Comparison of ENCODE assay signal across 8 cellular contexts in genomic region chr1:176206961-176207902, GRCh38. TPM values are rescaled to one million over a fixed set of nuclear protein-coding genes. Genes with fewer than 3 reads are reported as not detected.
DNase-seq lines count a peak whose midpoint lies in the region; FAIRE-seq and TF ChIP-seq lines count a peak whose summit lies in the region.

TSS of gene COP1 (minus strand) at chr1:176207286. CDS start at chr1:176206978, 308 bp downstream.

- POLR2A ChIA-PET in HEK293T (lab: Yijun Ruan, JAX) = interaction anchor here (0.7 to 1.1 kb wide), 11 partner anchors 10 to 319 kb away, joined by 3 to 8 read pairs (median 3); no protein-coding TSS in a partner anchor

- H3K27ac ChIP-seq in neutrophil (peak within 1 kb of the TSS; percentile 99), substantia nigra (ENCODE audit: low read depth, low read length, poor library complexity, severe bottlenecking) (peak within 1 kb of the TSS; percentile 68)

- no peaks in the 10 kb centered on the region for H3K27me3 ChIP-seq in neutrophil

- no peak for FAIRE-seq in frontal cortex (lab: Jason Lieb, UNC)

- peaks cover 74% of the 10 kb centered on the region in 2 experiments for H3K4me1 ChIP-seq in neutrophil (ENCODE audit: control insufficient read depth in 1 of 2, insufficient read depth in 1 of 2, low read depth in 1 of 2, low read length in 1 of 2)

- CTCF ChIA-PET in HEK293T (lab: Yijun Ruan, JAX) = no interaction called here

- peak within 1 kb of the TSS; percentile 93 to 95 for H3K4me3 ChIP-seq in neutrophil (ENCODE audit: low read depth in 1 of 2, low read length in 1 of 2)

- no peaks in the 10 kb centered on the region for H3K9me3 ChIP-seq in neutrophil

- TF ChIP-seq CTCF in neutrophil (IDR thresholded peaks at IDR 0.05) = peak; percentile 9

- in situ Hi-C loops in SK-MEL-5 (cut with HindIII; ENCODE audit: low pct_unique_long_range_greater_than_20kb, low sequenced_read_pairs) = no loop called here

- H3K36me3 ChIP-seq in neutrophil = no peaks in the 10 kb centered on the region

- DNase-seq in GM04503 (ENCODE audit: low read depth) = peak; percentile 72
- DNase-seq in HEK293T (ENCODE audit: extremely low spot score) = peak; percentile 97
- peak; percentile 95 for DNase-seq in MV-4-11 (lab: John Stamatoyannopoulos, UW)
- peak; percentile 95 for DNase-seq in SK-MEL-5 (ENCODE audit: low read depth, low spot score)
- peak; percentile 97 for DNase-seq in activated naive CD4-positive, alpha-beta T cell treated with Interleukin-2 at 50 U/mL for 16 hours
- peak; percentile 87 to 92 for DNase-seq in frontal cortex (ENCODE audit: low spot score in 2 of 2)
- DNase-seq in substantia nigra (lab: John Stamatoyannopoulos, UW) = peak; percentile 73 to 99 (median 94)

TF ChIP-seq in HEK293T, 16 proteins besides CTCF, POLR2A, EP300 and RAD21:
- TF ChIP-seq ZNF384 (IDR thresholded peaks at IDR 0.05) = peak; percentile 90
- TF ChIP-seq FOXK2 (IDR thresholded peaks at IDR 0.05) = no peak
- TF ChIP-seq FOXA1 (IDR thresholded peaks at IDR 0.05) = no peak
- TF ChIP-seq ELF4 (IDR thresholded peaks at IDR 0.05) = no peak
- TF ChIP-seq FOXM1 (IDR thresholded peaks at IDR 0.05; ENCODE audit: borderline replicate concordance) = 0 out of 2 replicates have a peak, but pooled peaks have one; percentile 26
- no peak for TF ChIP-seq CTBP1 (IDR thresholded peaks at IDR 0.05; ENCODE audit: borderline replicate concordance)
- TF ChIP-seq PKNOX1 (IDR thresholded peaks at IDR 0.05) = peak; percentile 58
- TF ChIP-seq LEF1 (IDR thresholded peaks at IDR 0.05; ENCODE audit: borderline replicate concordance) = 0 out of 2 replicates have a peak, but pooled peaks have one; percentile 32
- TF ChIP-seq SUZ12 (IDR thresholded peaks at IDR 0.05) = no peak
TF ChIP-seq in HEK293T: peak in this region for 4.

RNA-seq across cellular contexts. Expression of gene COP1, which starts in this region (rescaled TPM):
- 20.7 and 28.0 TPM in 2 replicates for total RNA-seq in SK-MEL-5 (2014; rRNA removed; shearing (Covaris generic))
- 19.1 and 23.7 TPM in 2 replicates for polyA plus RNA-seq in SK-MEL-5 (2015; cell fraction: cytosol; rRNA removed)
- 18.6 and 28.5 TPM in 2 replicates for polyA plus RNA-seq in SK-MEL-5 (2015; cell fraction: nucleus; rRNA removed)
- total RNA-seq in frontal cortex = 146 TPM

Comparison
In these comparisons a context has a peak if more than half of its experiments do, and no peak if none do; other contexts are left out.
1. Peak in every context shown above with its lines: DNase-seq, H3K4me3 ChIP-seq and H3K27ac ChIP-seq.